In the genomic region with DNA sequence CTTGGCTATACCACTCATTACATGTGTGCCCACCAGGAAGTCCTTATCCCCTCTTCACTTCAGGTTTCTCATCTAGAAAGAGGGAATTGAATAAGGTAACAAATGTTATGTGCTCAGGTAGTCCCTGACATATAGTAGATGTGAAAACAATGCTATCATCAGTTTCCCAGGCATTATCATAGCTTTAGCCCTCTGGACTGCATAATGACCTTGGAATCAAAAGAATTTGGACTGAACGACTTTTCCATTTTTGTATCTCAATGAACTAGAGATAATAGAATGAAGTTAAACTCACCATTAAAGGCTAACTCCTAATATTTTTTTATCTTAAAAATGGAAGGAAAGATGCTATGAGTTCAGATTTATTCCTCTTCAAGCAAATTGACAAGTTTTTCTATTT, we compare ENCODE assay signal across 6 cellular contexts.
"Had no signal": no experiment of that assay in that cellular context is flagged by ENCODE, and none has a peak within 500 bp of the region (broad histone marks: within the 10 kb centered on the region; RNA-seq: fewer than 3 reads in every experiment).

No MANE protein-coding gene starts in this region.

- ATAC-seq: GM23338, HepG2, K562 had no signal

- H3K4me3 ChIP-seq: GM23338, K562 had no signal

- DNase-seq: H9, KG1 had no signal

- H3K27ac ChIP-seq: HL-60 had no signal
